Comparison of ENCODE assay signal across 9 cellular contexts in genomic region chr21:46065215-46065992, GRCh38. TPM values are rescaled to one million over a fixed set of nuclear protein-coding genes. Genes with fewer than 3 reads are reported as not detected.
DNase-seq lines count a peak whose midpoint lies in the region; ATAC-seq, FAIRE-seq and TF ChIP-seq lines count a peak whose summit lies in the region.
"Had no signal": no experiment of that assay in that cellular context is flagged by ENCODE, and none has a peak within 500 bp of the region (broad histone marks: within the 10 kb centered on the region; RNA-seq: fewer than 3 reads in every experiment).

No MANE protein-coding gene starts in this region.

- ATAC-seq in pancreas (peak; percentile 55 to 80 (median 75)), left colon (no peak)

- no peaks in the 10 kb centered on the region for H3K9me3 ChIP-seq in pancreas

- 8 to 9% methylated on average over 23 of the region's 23 CpGs for WGBS in pancreas, 2 donors

- H3K4me1 ChIP-seq in pancreas = peaks cover 0 to 3% (median 0%) of the 10 kb centered on the region in 3 donors

- DNase-seq in Caki2 (ENCODE audit: low read depth) = peak; percentile 68
- DNase-seq in UCSD-AML1 (lab: John Stamatoyannopoulos, UW; ENCODE audit: unreplicated experiment) = peak; percentile 33
- DNase-seq in glomerular visceral epithelial cell (ENCODE audit: extremely low spot score) = peak; percentile 73
- DNase-seq in pancreas = peak in 1 of 6 donors; percentile 26
- no peak for DNase-seq in left colon
- no peak for DNase-seq in DMS153 treated with DMSO at 0.1 percent for 48 hours (lab: John Stamatoyannopoulos, UW; ENCODE audit: unreplicated experiment)
- DNase-seq in activated gamma-delta T cell (lab: John Stamatoyannopoulos, UW) = no peak
- DNase-seq in HuH-7.5 (ENCODE audit: low spot score) = no peak

- intact Hi-C loops in pancreas (cut with DNase I) = no loop called here
- intact Hi-C loops in left colon (cut with DNase I, micrococcal nuclease) = no loop called here

- H3K36me3 ChIP-seq in pancreas = no peaks in the 10 kb centered on the region

- peak overlapping the region in 2 of 4 donors; percentile 17 to 25 for H3K4me3 ChIP-seq in pancreas

- H3K27me3 ChIP-seq in pancreas = peaks cover 0 to 8% (median 0%) of the 10 kb centered on the region in 4 donors

- peak overlapping the region in 1 of 4 donors; percentile 5 for H3K27ac ChIP-seq in pancreas

- in situ Hi-C loops in Caki2 (cut with HindIII; ENCODE audit: low pct_unique_long_range_greater_than_20kb, low sequenced_read_pairs) = no loop called here

- no peak for FAIRE-seq in pancreas (lab: Jason Lieb, UNC)

- TF ChIP-seq CTCF in pancreas (IDR thresholded peaks at IDR 0.05) = no peak

RNA-seq across cellular contexts. Expression of gene COL6A2, which starts 32.5 kb away (rescaled TPM):
- total RNA-seq in Caki2 (2014; rRNA removed; shearing (Covaris generic); ENCODE audit: low replicate concordance) = 97.9 and 120 TPM in 2 replicates
- 100 to 1,000 TPM in 1 of 6 donors, 10 to 100 TPM in 5; 15.2 to 135 (median 45.5) TPM for total RNA-seq in pancreas
- 100 to 1,000 TPM in 1 of 2 donors, 10 to 100 TPM in 1; 66.9 to 116 TPM for polyA plus RNA-seq in pancreas
- total RNA-seq in left colon = 100 to 1,000 TPM in 1 of 2 donors, 10 to 100 TPM in 1; 65.5 to 193 TPM
- polyA plus RNA-seq: neural cell had no signal

Comparison
In these comparisons a context has a peak if more than half of its experiments do, and no peak if none do; other contexts are left out.
1. DNase-seq: peak in Caki2 (single experiment), UCSD-AML1 (single experiment) and glomerular visceral epithelial cell (single experiment); none in left colon (0 of 2), DMS153 treated with DMSO at 0.1 percent for 48 hours (single experiment), activated gamma-delta T cell (single experiment) and HuH-7.5 (single experiment).